In genomic region chr2:223005496-223005895, GRCh38 we compare ENCODE assay signal across 21 cellular contexts. TPM values are rescaled to one million over a fixed set of nuclear protein-coding genes. Genes with fewer than 3 reads are reported as not detected.
A peak's percentile ranks its signal among the peaks of the same experiment; 100 is the strongest.
DNase-seq lines count a peak whose midpoint lies in the region; ATAC-seq and TF ChIP-seq lines count a peak whose summit lies in the region.
"Had no signal": no experiment of that assay in that cellular context is flagged by ENCODE, and none has a peak within 500 bp of the region (broad histone marks: within the 10 kb centered on the region; RNA-seq: fewer than 3 reads in every experiment).

No MANE protein-coding gene starts in this region.

- TF ChIP-seq CTCF in brain microvascular endothelial cell (IDR thresholded peaks at IDR 0.05; ENCODE audit: low read depth, low read length, missing control alignments), result no peak

- H3K36me3 ChIP-seq in brain microvascular endothelial cell (replicated peaks), result no peaks in the 10 kb centered on the region
- H3K36me3 ChIP-seq: BE2C had no signal

- DNase-seq in HCEC 1CT (peak; percentile 15), brain microvascular endothelial cell (peak; percentile 16), hepatic stellate cell (ENCODE audit: low spot score) (peak; percentile 15), Right ventricle myocardium inferior (ENCODE audit: missing footprints) (no peak), NCI-H1092 treated with DMSO at 0.1 percent for 48 hours (lab: John Stamatoyannopoulos, UW) (no peak), cerebellar cortex (ENCODE audit: low spot score) (no peak)
- DNase-seq: ACHN; BE2C; C1 segment of cervical spinal cord; CD4-positive, CD25-positive, alpha-beta regulatory T cell; CD8-positive, alpha-beta memory T cell; COR-L47; DMS 273 treated with DMSO at 0.1 percent for 48 hours; DMS53; DND-41; GF-D8; GOT3; H7 had no signal

- H3K4me3 ChIP-seq in brain microvascular endothelial cell (ENCODE audit: low read depth, low read length), result no peak overlapping the region

- in situ Hi-C loops in brain microvascular endothelial cell (cut with HindIII; ENCODE audit: low pct_ligation_motif_present, low sequenced_read_pairs), result no loop called here

- no peak for ATAC-seq in HG02885 (IDR thresholded peaks at IDR 0.05; ENCODE audit: poor library complexity, unreplicated experiment)
- ATAC-seq in Right ventricle myocardium inferior, result no peak

- intact Hi-C loops in Right ventricle myocardium inferior (cut with DNase I), result no loop called here

- no peaks in the 10 kb centered on the region for H3K27me3 ChIP-seq in brain microvascular endothelial cell (replicated peaks)
- H3K27me3 ChIP-seq: BE2C had no signal

- no peak overlapping the region for H3K27ac ChIP-seq in brain microvascular endothelial cell
- H3K27ac ChIP-seq: KMS-11 had no signal

RNA-seq across cellular contexts. Expression of gene KCNE4, which starts 46.5 kb away (rescaled TPM):
- 3.6 TPM for total RNA-seq in Right ventricle myocardium inferior
- total RNA-seq: CD4-positive, CD25-positive, alpha-beta regulatory T cell; CD8-positive, alpha-beta memory T cell; H7; HT-29 had no signal

Comparison
In these comparisons a context has a peak if more than half of its experiments do, and no peak if none do; other contexts are left out.
1. DNase-seq: peak in HCEC 1CT (single experiment), brain microvascular endothelial cell (single experiment) and hepatic stellate cell (single experiment); none in Right ventricle myocardium inferior (single experiment), NCI-H1092 treated with DMSO at 0.1 percent for 48 hours (single experiment) and cerebellar cortex (single experiment).